23 cellular contexts compared by ENCODE assay signal in genomic region chr2:67237288-67237687, GRCh38.
DNase-seq lines count a peak whose midpoint lies in the region; ATAC-seq and TF ChIP-seq lines count a peak whose summit lies in the region.
"Had no signal": no experiment of that assay in that cellular context is flagged by ENCODE, and none has a peak within 500 bp of the region (broad histone marks: within the 10 kb centered on the region; RNA-seq: fewer than 3 reads in every experiment).

No MANE protein-coding gene starts in this region.

- H3F3A ChIP-seq in GM23248 (ENCODE audit: insufficient read depth): no peaks in the 10 kb centered on the region

- H3K4me3 ChIP-seq in AG04449 (ENCODE audit: low read depth, low read length) (no peak overlapping the region), HEK293 (ENCODE audit: low read depth, low read length) (no peak overlapping the region), fibroblast of mammary gland (ENCODE audit: control insufficient read depth, low read depth, low read length) (no peak overlapping the region), GM23248 (no peak overlapping the region)
- H3K4me3 ChIP-seq: GM12878, testis had no signal

- DNase-seq in AG04449 (ENCODE audit: low read depth, low spot score): no peak
- DNase-seq in fibroblast of mammary gland (ENCODE audit: low read depth): no peak
- no peak for DNase-seq in GM23248
- DNase-seq in activated naive CD4-positive, alpha-beta T cell treated with anti-CD3 and anti-CD28 coated beads, Interleukin-2, amount 10 ng/mL, durations not matched to agents 7 days and 5 days: no peak
- DNase-seq in NCI-H2227 (lab: John Stamatoyannopoulos, UW; ENCODE audit: unreplicated experiment): no peak
- DNase-seq: activated CD4-positive, alpha-beta T cell treated with anti-CD3 and anti-CD28 coated beads for 1 hour; activated naive CD4-positive, alpha-beta T cell; activated T-cell treated with anti-CD3 and anti-CD28 coated beads, Interleukin-2, amount 50 U/mL, for 24 hours; amygdala; CD8-positive, alpha-beta T cell; DMS79; NCI-H774; OCI-M1; SHP77 treated with DMSO at 0.1 percent for 48 hours; stimulated activated CD4-positive, alpha-beta T cell treated with anti-CD3 and anti-CD28 coated beads, Interleukin-2, amount 100 ng/mL, for 48 hours; stimulated activated naive CD4-positive, alpha-beta T cell; T-helper 1 cell; testis had no signal

- H3K9me3 Mint-ChIP-seq in activated naive CD4-positive, alpha-beta T cell treated with anti-CD3 and anti-CD28 coated beads, Interleukin-2, amount 10 ng/mL, durations not matched to agents 7 days and 5 days: no peaks in the 10 kb centered on the region
- H3K9me3 Mint-ChIP-seq: activated T-cell treated with anti-CD3 and anti-CD28 coated beads, Interleukin-2, amount 50 U/mL, for 24 hours; CD8-positive, alpha-beta T cell had no signal

- WGBS in GM23248 (ENCODE audit: low coverage in 1 of 2, low lambda C conversion rate in 2 of 2, missing lambda C conversion rate in 2 of 2), 2 experiments: 93% methylated on average over 2 of the region's 2 CpGs

- H3K4me3 Mint-ChIP-seq in activated naive CD4-positive, alpha-beta T cell treated with anti-CD3 and anti-CD28 coated beads, Interleukin-2, amount 10 ng/mL, durations not matched to agents 7 days and 5 days: no peak overlapping the region
- H3K4me3 Mint-ChIP-seq: activated T-cell treated with anti-CD3 and anti-CD28 coated beads, Interleukin-2, amount 50 U/mL, for 24 hours; CD8-positive, alpha-beta T cell had no signal

- TF ChIP-seq CTCF in AG04449 (IDR thresholded peaks at IDR 0.05; ENCODE audit: insufficient read depth, low read length, missing control alignments) (peak; percentile 10), HEK293 (tag by site-specific recombination; IDR thresholded peaks at IDR 0.05) (peak; percentile 39; the same call in 1 of the 2 replicates), fibroblast of mammary gland (conservative IDR thresholded peaks at IDR 0.05; ENCODE audit: control insufficient read depth, insufficient read depth, low read depth, low read length) (peak; percentile 23)

- H3K27ac ChIP-seq in HEK293 (ENCODE audit: extremely low read depth, low read depth, low read length) (no peak overlapping the region), GM23248 (no peak overlapping the region)
- H3K27ac ChIP-seq: testis had no signal

- no peaks in the 10 kb centered on the region for H3K27me3 ChIP-seq in GM23248 (replicated peaks; ENCODE audit: insufficient read depth)
- H3K27me3 ChIP-seq: testis had no signal

- H3K27ac Mint-ChIP-seq in activated naive CD4-positive, alpha-beta T cell treated with anti-CD3 and anti-CD28 coated beads, Interleukin-2, amount 10 ng/mL, durations not matched to agents 7 days and 5 days: no peak overlapping the region
- H3K27ac Mint-ChIP-seq: activated T-cell treated with anti-CD3 and anti-CD28 coated beads, Interleukin-2, amount 50 U/mL, for 24 hours; CD8-positive, alpha-beta T cell had no signal

- POLR2A ChIA-PET in AG04449 (lab: Yijun Ruan, JAX): no interaction called here
- POLR2A ChIA-PET in HEK293 (lab: Yijun Ruan, JAX): no interaction called here

- H2AFZ ChIP-seq in GM23248: no peak overlapping the region

- in situ Hi-C loops in GM23248 (cut with MboI): loop anchor here (25.0 kb wide), 2 partner anchors 600 to 800 kb away; partner anchors contain the start of gene MEIS1

- no peaks in the 10 kb centered on the region for H3K4me1 Mint-ChIP-seq in activated naive CD4-positive, alpha-beta T cell treated with anti-CD3 and anti-CD28 coated beads, Interleukin-2, amount 10 ng/mL, durations not matched to agents 7 days and 5 days

- no peaks in the 10 kb centered on the region for H3K4me1 ChIP-seq in HEK293 (ENCODE audit: control insufficient read depth, insufficient read depth, low read length)
- H3K4me1 ChIP-seq in GM23248 (ENCODE audit: insufficient read depth): no peaks in the 10 kb centered on the region
- H3K4me1 ChIP-seq: testis had no signal

- no peak overlapping the region for H3K4me2 ChIP-seq in GM23248 (ENCODE audit: unreplicated experiment)

- H3K27me3 Mint-ChIP-seq in activated naive CD4-positive, alpha-beta T cell treated with anti-CD3 and anti-CD28 coated beads, Interleukin-2, amount 10 ng/mL, durations not matched to agents 7 days and 5 days: no peaks in the 10 kb centered on the region

- no peaks in the 10 kb centered on the region for H4K20me1 ChIP-seq in GM23248 (ENCODE audit: insufficient read depth)

- ATAC-seq in SK-N-SH treated with all-trans-retinoic acid at 6 μM for 48 hours: 0 out of 3 replicates have a peak, but pooled peaks have one; percentile 27
- ATAC-seq in GM21737 (IDR thresholded peaks at IDR 0.05; ENCODE audit: unreplicated experiment): no peak
- ATAC-seq: CD8-positive, alpha-beta T cell; GM12878; HepG2 had no signal

- no peaks in the 10 kb centered on the region for H3K36me3 Mint-ChIP-seq in activated naive CD4-positive, alpha-beta T cell treated with anti-CD3 and anti-CD28 coated beads, Interleukin-2, amount 10 ng/mL, durations not matched to agents 7 days and 5 days
- H3K36me3 Mint-ChIP-seq: CD8-positive, alpha-beta T cell had no signal

- no peaks in the 10 kb centered on the region for H3K79me2 ChIP-seq in GM23248 (ENCODE audit: insufficient read depth)

- no peaks in the 10 kb centered on the region for H3K9me3 ChIP-seq in HEK293 (ENCODE audit: control insufficient read depth, insufficient read depth, low read depth, low read length)
- no peaks in the 10 kb centered on the region for H3K9me3 ChIP-seq in GM23248 (ENCODE audit: low read depth)
- H3K9me3 ChIP-seq: testis had no signal

- H3K36me3 ChIP-seq in HEK293 (ENCODE audit: control insufficient read depth in 2 of 2, insufficient read depth in 1 of 2, low read length in 2 of 2): no peaks in the 10 kb centered on the region
- no peaks in the 10 kb centered on the region for H3K36me3 ChIP-seq in GM23248 (ENCODE audit: low read depth)

- no peaks in the 10 kb centered on the region for H3K9me2 ChIP-seq in GM23248 (ENCODE audit: insufficient read depth)

- CTCF ChIA-PET in AG04449 (lab: Yijun Ruan, JAX) (interaction anchor here (0.7 to 2.0 kb wide), 12 partner anchors 12 to 798 kb away, joined by 3 to 11 read pairs (median 4); no protein-coding TSS in a partner anchor), HEK293 (lab: Yijun Ruan, JAX) (interaction anchor here (0.6 to 1.2 kb wide), 4 partner anchors 82 to 805 kb away, joined by 3 to 4 read pairs (median 4); no protein-coding TSS in a partner anchor)
- CTCF ChIA-PET in activated naive CD4-positive, alpha-beta T cell treated with anti-CD3 and anti-CD28 coated beads, Interleukin-2, amount 10 ng/mL, durations not matched to agents 7 days and 5 days (lab: Charles Lee): no interaction called here

- H3K9ac ChIP-seq in GM23248: no peak overlapping the region

TF ChIP-seq in HEK293, 187 proteins besides CTCF, POLR2A, EP300 and RAD21 (continues in another document):
- TF ChIP-seq ZNF629 (tag by site-specific recombination; IDR thresholded peaks at IDR 0.05) (no peak), ZBTB20 (tag by site-specific recombination; IDR thresholded peaks at IDR 0.05) (no peak), ZNF426 (tag by site-specific recombination; IDR thresholded peaks at IDR 0.05) (no peak), ZNF138 (tag by site-specific recombination; IDR thresholded peaks at IDR 0.05; ENCODE audit: borderline replicate concordance) (no peak), FEZF1 (tag by site-specific recombination; IDR thresholded peaks at IDR 0.05) (no peak), ZNF202 (tag by site-specific recombination; IDR thresholded peaks at IDR 0.05; ENCODE audit: borderline replicate concordance) (no peak), ZNF600 (tag by site-specific recombination; IDR thresholded peaks at IDR 0.05) (no peak), ZNF501 (tag by site-specific recombination; IDR thresholded peaks at IDR 0.05) (no peak), ZNF792 (tag by site-specific recombination; IDR thresholded peaks at IDR 0.05) (no peak), ZNF174 (tag by site-specific recombination; IDR thresholded peaks at IDR 0.05) (no peak), ZBTB17 (tag by site-specific recombination; IDR thresholded peaks at IDR 0.05) (no peak), ZNF19 (tag by site-specific recombination; IDR thresholded peaks at IDR 0.05; ENCODE audit: low read depth) (no peak), ZXDB (tag by site-specific recombination; IDR thresholded peaks at IDR 0.05) (no peak)

TF ChIP-seq in SK-N-SH treated with all-trans-retinoic acid at 6 μM for 48 hours, 23 proteins besides CTCF, POLR2A, EP300 and RAD21 (continues in another document):
- TF ChIP-seq PPARA (CRISPR knock-in tag; IDR thresholded peaks at IDR 0.05; ENCODE audit: borderline replicate concordance) (no peak), ISL1 (CRISPR knock-in tag; IDR thresholded peaks at IDR 0.05) (no peak), CREB5 (CRISPR knock-in tag; IDR thresholded peaks at IDR 0.05; ENCODE audit: low read depth) (no peak), ZFP30 (CRISPR knock-in tag; IDR thresholded peaks at IDR 0.05) (no peak), BACH2 (CRISPR knock-in tag; IDR thresholded peaks at IDR 0.05; ENCODE audit: borderline replicate concordance) (no peak), TOX (CRISPR knock-in tag; IDR thresholded peaks at IDR 0.05; ENCODE audit: borderline replicate concordance) (no peak), ZC3H10 (CRISPR knock-in tag; IDR thresholded peaks at IDR 0.05) (no peak), OSR1 (CRISPR knock-in tag; IDR thresholded peaks at IDR 0.05) (no peak), POU6F1 (CRISPR knock-in tag; IDR thresholded peaks at IDR 0.05; ENCODE audit: borderline replicate concordance, low read depth) (no peak)
